In the genomic region with DNA sequence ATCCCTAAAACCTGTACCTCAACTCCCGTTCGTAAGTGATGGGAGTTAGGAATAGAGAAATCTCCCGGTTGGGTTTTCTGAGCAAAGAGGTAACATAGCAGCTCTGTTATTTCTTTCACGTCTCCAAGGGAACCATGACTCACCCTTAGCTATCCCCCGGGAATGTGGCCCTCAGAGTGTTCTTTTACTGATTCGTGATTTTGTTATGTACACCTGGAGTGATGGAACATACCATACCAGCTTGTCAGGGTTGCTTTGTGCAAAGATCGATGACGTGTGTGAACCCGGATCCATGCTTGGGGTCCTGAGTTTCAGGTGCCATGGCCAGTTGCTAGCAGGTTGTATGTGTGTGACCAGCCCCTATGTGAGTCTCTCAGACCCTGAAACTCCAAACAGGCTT, we compare ENCODE assay signal across 14 cellular contexts. TPM values are rescaled to one million over a fixed set of nuclear protein-coding genes. Genes with fewer than 3 reads are reported as not detected.
DNase-seq lines count a peak whose midpoint lies in the region; ATAC-seq, FAIRE-seq and TF ChIP-seq lines count a peak whose summit lies in the region.
"Had no signal": no experiment of that assay in that cellular context is flagged by ENCODE, and none has a peak within 500 bp of the region (broad histone marks: within the 10 kb centered on the region; RNA-seq: fewer than 3 reads in every experiment).

No MANE protein-coding gene starts in this region.

- DNase-seq in COLO829 (ENCODE audit: low spot score) = peak; percentile 76
- DNase-seq in IMR-90 = peak; percentile 89
- no peak for DNase-seq in K562 (ENCODE audit: extremely low read depth in 1 of 4, low spot score in 3 of 4)
- DNase-seq in keratinocyte (ENCODE audit: low read depth, low spot score) = peak; percentile 71
- no peak for DNase-seq in activated CD4-positive, alpha-beta T cell treated with anti-CD3 and anti-CD28 coated beads, Interleukin-2, amount 10 ng/mL, durations not matched to agents 7 days and 5 days
- DNase-seq in omental fat pad (ENCODE audit: low spot score) = no peak
- DNase-seq: activated T-cell treated with anti-CD3 and anti-CD28 coated beads, Interleukin-2, amount 50 U/mL, for 72 hours; NCI-H82; ovary; tibial artery had no signal

- peak overlapping the region; percentile 69 for H2AK5ac ChIP-seq in IMR-90 (ENCODE audit: low read depth, low read length)

- H3K9me3 ChIP-seq in IMR-90 (ENCODE audit: control insufficient read depth, insufficient read depth, low read length) (no peaks in the 10 kb centered on the region), K562 (replicated peaks; ENCODE audit: control insufficient read depth, insufficient read depth, low read depth, low read length) (no peaks in the 10 kb centered on the region), keratinocyte (ENCODE audit: control insufficient read depth, low read depth, low read length) (no peaks in the 10 kb centered on the region)
- H3K9me3 ChIP-seq: ovary, tibial artery had no signal

- H3K4me1 Mint-ChIP-seq in activated CD4-positive, alpha-beta T cell treated with anti-CD3 and anti-CD28 coated beads, Interleukin-2, amount 10 ng/mL, durations not matched to agents 7 days and 5 days = no peaks in the 10 kb centered on the region

- peaks cover 4% of the 10 kb centered on the region for H3K36me3 Mint-ChIP-seq in activated CD4-positive, alpha-beta T cell treated with anti-CD3 and anti-CD28 coated beads, Interleukin-2, amount 10 ng/mL, durations not matched to agents 7 days and 5 days (ENCODE audit: low read depth)

- no peaks in the 10 kb centered on the region for H3K9me1 ChIP-seq in IMR-90 (ENCODE audit: insufficient read depth, low read length)
- no peaks in the 10 kb centered on the region for H3K9me1 ChIP-seq in K562 (ENCODE audit: control insufficient read depth, insufficient read depth, low read length)
- no peaks in the 10 kb centered on the region for H3K9me1 ChIP-seq in keratinocyte (ENCODE audit: control insufficient read depth, extremely low read depth, insufficient read depth, low read length)

- H2BK5ac ChIP-seq in IMR-90 (ENCODE audit: low read depth, low read length, poor library complexity, severe bottlenecking) = peak overlapping the region; percentile 91

- peak overlapping the region; percentile 86 for H3K4ac ChIP-seq in IMR-90 (ENCODE audit: low read depth, low read length)

- H3K4me2 ChIP-seq in IMR-90 (ENCODE audit: low read depth, low read length) = no peak overlapping the region
- no peak overlapping the region for H3K4me2 ChIP-seq in K562 (ENCODE audit: insufficient read depth, low read length)
- H3K4me2 ChIP-seq in keratinocyte (ENCODE audit: control insufficient read depth, extremely low read depth, insufficient read depth, low read depth, low read length) = peak overlapping the region; percentile 62

- H3K27me3 ChIP-seq in IMR-90 (ENCODE audit: control insufficient read depth, insufficient read depth, low read length) (no peaks in the 10 kb centered on the region), K562 (ENCODE audit: control insufficient read depth in 2 of 2, insufficient read depth in 2 of 2, low read length in 2 of 2) (no peaks in the 10 kb centered on the region), keratinocyte (ENCODE audit: control insufficient read depth, extremely low read depth, insufficient read depth, low read length) (no peaks in the 10 kb centered on the region)
- H3K27me3 ChIP-seq: ovary, tibial artery had no signal

- ATAC-seq in IMR-90 (ENCODE audit: low read depth) (peak; percentile 83), K562 (no peak), HG03196 (IDR thresholded peaks at IDR 0.05; ENCODE audit: unreplicated experiment) (no peak), omental fat pad (ENCODE audit: low FRiP score) (no peak), HG03280 (IDR thresholded peaks at IDR 0.05; ENCODE audit: unreplicated experiment) (no peak)
- ATAC-seq: activated T-cell treated with anti-CD3 and anti-CD28 coated beads, Interleukin-2, amount 50 U/mL, for 72 hours had no signal

- H3K9ac ChIP-seq in IMR-90 (ENCODE audit: low read depth, low read length) = no peak overlapping the region
- no peak overlapping the region for H3K9ac ChIP-seq in K562 (ENCODE audit: insufficient read depth in 1 of 2, low read depth in 2 of 2, low read length in 2 of 2)
- H3K9ac ChIP-seq in keratinocyte (ENCODE audit: control insufficient read depth, extremely low read depth, insufficient read depth, low read length) = peak overlapping the region; percentile 62

- H4K8ac ChIP-seq in IMR-90 (ENCODE audit: low read depth in 2 of 2, low read length in 2 of 2) = peak overlapping the region in 1 of 2 experiments; percentile 87; a peak in 3 of 4 replicates

- TF ChIP-seq POLR2A in IMR-90 (IDR thresholded peaks at IDR 0.05; ENCODE audit: low read depth, low read length) (no peak), K562 (conservative IDR thresholded peaks at IDR 0.05) (no peak)

- dilution Hi-C loops in IMR-90 (cut with HindIII; ENCODE audit: low sequenced_read_pairs, unreplicated experiment) = no loop called here
- dilution Hi-C loops in keratinocyte (cut with MboI; ENCODE audit: extremely low pct_ligation_motif_present, low sequenced_read_pairs) = no loop called here

- 0 out of 2 replicates have a peak overlapping the region, but pooled peaks have one; percentile 14 for H3K14ac ChIP-seq in IMR-90 (replicated peaks; ENCODE audit: low read depth, low read length)

- FAIRE-seq in K562 (lab: Jason Lieb, UNC) (no peak), keratinocyte (lab: Jason Lieb, UNC) (peak; percentile 93)
- FAIRE-seq: islet of Langerhans had no signal

- H3K4me3 Mint-ChIP-seq in activated CD4-positive, alpha-beta T cell treated with anti-CD3 and anti-CD28 coated beads, Interleukin-2, amount 10 ng/mL, durations not matched to agents 7 days and 5 days = no peak overlapping the region
- H3K4me3 Mint-ChIP-seq: activated T-cell treated with anti-CD3 and anti-CD28 coated beads, Interleukin-2, amount 50 U/mL, for 72 hours; dendritic cell treated with granulocyte-macrophage colony-stimulating factor and Interleukin-4, amounts not matched to agents 40 ng/mL and 50 ng/mL, for 4 days had no signal

- H3K79me1 ChIP-seq in IMR-90 (ENCODE audit: low read depth in 1 of 2, low read length in 2 of 2) = no peaks in the 10 kb centered on the region

- H3K9me3 Mint-ChIP-seq in activated CD4-positive, alpha-beta T cell treated with anti-CD3 and anti-CD28 coated beads, Interleukin-2, amount 10 ng/mL, durations not matched to agents 7 days and 5 days = no peaks in the 10 kb centered on the region
- H3K9me3 Mint-ChIP-seq: activated T-cell treated with anti-CD3 and anti-CD28 coated beads, Interleukin-2, amount 50 U/mL, for 72 hours; dendritic cell treated with granulocyte-macrophage colony-stimulating factor and Interleukin-4, amounts not matched to agents 40 ng/mL and 50 ng/mL, for 4 days had no signal

- BruUV-seq in IMR-90 (replicated peaks; lab: Mats Ljungman, UMichigan) (no TSS peak), K562 (replicated peaks; lab: Mats Ljungman, UMichigan) (no TSS peak)

- in situ Hi-C loops in IMR-90 (cut with MboI; ENCODE audit: low sequenced_read_pairs) (no loop called here), K562 (cut with MboI) (loop anchor here (10.0 kb wide), 1 partner anchor 242 kb away; no protein-coding TSS in a partner anchor)

- peak overlapping the region; percentile 3; the same call in 1 of the 2 replicates for H4K5ac ChIP-seq in IMR-90 (ENCODE audit: low read depth, low read length)

- intact Hi-C loops in IMR-90 (cut with micrococcal nuclease) (no loop called here), K562 (cut with micrococcal nuclease) (no loop called here)

- TF ChIP-seq RAD21 in IMR-90 (IDR thresholded peaks at IDR 0.05; ENCODE audit: low read length) (no peak), K562 (CRISPR knock-in tag; conservative IDR thresholded peaks at IDR 0.05 in 1 of 2, IDR thresholded peaks at IDR 0.05 in 1 of 2) (no peak)

- H3K79me2 ChIP-seq in K562 (ENCODE audit: control insufficient read depth, insufficient read depth, low read length) = no peaks in the 10 kb centered on the region
- H3K79me2 ChIP-seq in keratinocyte (ENCODE audit: control insufficient read depth, insufficient read depth, low read length) = no peaks in the 10 kb centered on the region

- H3K4me3 ChIP-seq in IMR-90 (ENCODE audit: insufficient read depth, low read depth, low read length) = no peak overlapping the region
- H3K4me3 ChIP-seq in K562 = no peak overlapping the region
- H3K4me3 ChIP-seq in keratinocyte (ENCODE audit: control insufficient read depth in 2 of 3, extremely low read depth in 1 of 3, insufficient read depth in 2 of 3, low read depth in 1 of 3, low read length in 3 of 3) = peak overlapping the region in 1 of 3 experiments; percentile 25
- H3K4me3 ChIP-seq: ovary, tibial artery had no signal

- POLR2A ChIA-PET in IMR-90 (lab: Charles Lee; ENCODE audit: unreplicated experiment) = no interaction called here
- POLR2A ChIA-PET in K562 (lab: Yijun Ruan, JAX) = interaction anchor here (1.3 kb wide), 1 partner anchor 29 kb away, joined by 5 read pairs; no protein-coding TSS in a partner anchor
- POLR2A ChIA-PET in activated CD4-positive, alpha-beta T cell treated with anti-CD3 and anti-CD28 coated beads, Interleukin-2, amount 10 ng/mL, durations not matched to agents 7 days and 5 days (lab: Charles Lee) = no interaction called here

- CTCF ChIA-PET in IMR-90 (lab: Yijun Ruan, JAX) = no interaction called here
- CTCF ChIA-PET in K562 (lab: Yijun Ruan, JAX; ENCODE audit: low intra/inter-chr PET ratio) = no interaction called here
- CTCF ChIA-PET in activated CD4-positive, alpha-beta T cell treated with anti-CD3 and anti-CD28 coated beads, Interleukin-2, amount 10 ng/mL, durations not matched to agents 7 days and 5 days (lab: Charles Lee) = interaction anchor here (0.6 kb wide), 1 partner anchor 79 kb away, joined by 3 read pairs; no protein-coding TSS in a partner anchor

- no peak for TF ChIP-seq EP300 in K562 (IDR thresholded peaks at IDR 0.05; ENCODE audit: low read length)

- H4K20me1 ChIP-seq in IMR-90 (ENCODE audit: insufficient read depth, low read length) = no peaks in the 10 kb centered on the region
- H4K20me1 ChIP-seq in K562 (replicated peaks; ENCODE audit: control insufficient read depth, insufficient read depth, low read length) = no peaks in the 10 kb centered on the region
- H4K20me1 ChIP-seq in keratinocyte (ENCODE audit: control insufficient read depth, extremely low read depth, insufficient read depth, low read length) = no peaks in the 10 kb centered on the region

- TF ChIP-seq CTCF in IMR-90 (conservative IDR thresholded peaks at IDR 0.05; ENCODE audit: low read depth, low read length) = no peak
- TF ChIP-seq CTCF in K562 (IDR thresholded peaks at IDR 0.05 in 2 of 3, conservative IDR thresholded peaks at IDR 0.05 in 1 of 3; ENCODE audit: insufficient read depth in 2 of 3, low read depth in 1 of 3, low read length in 3 of 3) = no peak
- no peak for TF ChIP-seq CTCF in keratinocyte (optimal IDR thresholded peaks at IDR 0.05 in 1 of 3, IDR thresholded peaks at IDR 0.05 in 1 of 3, conservative IDR thresholded peaks at IDR 0.05 in 1 of 3; ENCODE audit: extremely low read depth in 1 of 3, insufficient read depth in 2 of 3, low read length in 3 of 3)
- no peak for TF ChIP-seq CTCF in omental fat pad (IDR thresholded peaks at IDR 0.05)

- H2BK120ac ChIP-seq in IMR-90 (ENCODE audit: low read depth, low read length) = peak overlapping the region; percentile 71

- peak overlapping the region; percentile 49; the same call in 1 of the 2 replicates for H3K18ac ChIP-seq in IMR-90 (ENCODE audit: low read depth, low read length)

- no peak overlapping the region for H3K27ac Mint-ChIP-seq in activated CD4-positive, alpha-beta T cell treated with anti-CD3 and anti-CD28 coated beads, Interleukin-2, amount 10 ng/mL, durations not matched to agents 7 days and 5 days
- H3K27ac Mint-ChIP-seq: activated T-cell treated with anti-CD3 and anti-CD28 coated beads, Interleukin-2, amount 50 U/mL, for 72 hours; dendritic cell treated with granulocyte-macrophage colony-stimulating factor and Interleukin-4, amounts not matched to agents 40 ng/mL and 50 ng/mL, for 4 days had no signal

- peak overlapping the region; percentile 71; the same call in 2 of the 3 replicates for H2BK15ac ChIP-seq in IMR-90 (ENCODE audit: low read depth, low read length)

- H3K36me3 ChIP-seq in IMR-90 (ENCODE audit: control insufficient read depth, insufficient read depth, low read length) (no peaks in the 10 kb centered on the region), K562 (ENCODE audit: control insufficient read depth, insufficient read depth, low read length) (0 out of 3 replicates have a peak, but pooled peaks cover 2% of the 10 kb centered on the region), keratinocyte (ENCODE audit: control insufficient read depth in 2 of 2, extremely low read depth in 1 of 2, insufficient read depth in 2 of 2, low read length in 2 of 2) (no peaks in the 10 kb centered on the region)
- H3K36me3 ChIP-seq: ovary, tibial artery had no signal

- no CpG with 5 or more reads among the region's 9 CpGs for WGBS in IMR-90 (ENCODE audit: extremely low coverage in 2 of 2, insufficient read length in 1 of 2), 2 experiments
- 81% methylated on average over 9 of the region's 9 CpGs for WGBS in K562 (ENCODE audit: insufficient coverage, low coverage, missing lambda C conversion rate)

- H2AFZ ChIP-seq in IMR-90 (replicated peaks; ENCODE audit: low read length, poor library complexity) = peak overlapping the region; percentile 62
- H2AFZ ChIP-seq in K562 (ENCODE audit: low read depth, low read length) = no peak overlapping the region
- H2AFZ ChIP-seq in keratinocyte (ENCODE audit: control insufficient read depth, low read length) = peak overlapping the region; percentile 43

- peak overlapping the region; percentile 16; the same call in 1 of the 2 replicates for H3K56ac ChIP-seq in IMR-90 (ENCODE audit: extremely low read depth, insufficient read depth, low read length)

- H4K91ac ChIP-seq in IMR-90 (ENCODE audit: insufficient read depth, low read depth, low read length) = peak overlapping the region; percentile 80

- peak overlapping the region; percentile 65 for H3K27ac ChIP-seq in IMR-90 (ENCODE audit: insufficient read depth, low read length)
- no peak overlapping the region for H3K27ac ChIP-seq in K562 (ENCODE audit: extremely low read depth, low read depth, low read length)
- peak overlapping the region; percentile 96 for H3K27ac ChIP-seq in keratinocyte (ENCODE audit: control insufficient read depth, insufficient read depth, low read length)
- H3K27ac ChIP-seq: ovary, tibial artery had no signal

- H3K27me3 Mint-ChIP-seq in activated CD4-positive, alpha-beta T cell treated with anti-CD3 and anti-CD28 coated beads, Interleukin-2, amount 10 ng/mL, durations not matched to agents 7 days and 5 days = no peaks in the 10 kb centered on the region
- H3K27me3 Mint-ChIP-seq: dendritic cell treated with granulocyte-macrophage colony-stimulating factor and Interleukin-4, amounts not matched to agents 40 ng/mL and 50 ng/mL, for 4 days had no signal

- H2BK20ac ChIP-seq in IMR-90 (ENCODE audit: low read depth, low read length) = peak overlapping the region; percentile 78; the same call in 1 of the 2 replicates

- H3K4me1 ChIP-seq in IMR-90 (ENCODE audit: control insufficient read depth, insufficient read depth, low read length) = peaks cover 8% of the 10 kb centered on the region; the same call in 1 of the 2 replicates
- H3K4me1 ChIP-seq in K562 (replicated peaks in 1 of 2; ENCODE audit: control insufficient read depth in 2 of 2, insufficient read depth in 2 of 2, low read length in 2 of 2) = no peaks in the 10 kb centered on the region
- peaks cover 18% of the 10 kb centered on the region for H3K4me1 ChIP-seq in keratinocyte (ENCODE audit: control insufficient read depth, extremely low read depth, insufficient read depth, low read length)
- H3K4me1 ChIP-seq: tibial artery had no signal

- no peak overlapping the region for H3K23ac ChIP-seq in IMR-90 (ENCODE audit: low read depth, low read length)

- H2AK9ac ChIP-seq in IMR-90 (replicated peaks; ENCODE audit: low read depth, low read length, poor library complexity) = peak overlapping the region; percentile 69

RNA-seq across cellular contexts. Expression of a gene that starts 52.6 kb away (rescaled TPM):
- total RNA-seq in IMR-90 (2012; rRNA removed) (7.0 and 15.6 TPM in 2 replicates), K562 (2014; rRNA removed) (24.4 and 28.6 TPM in 2 replicates), K562 (2014; rRNA removed; fragmentation: Illumina TruSeq; extraction: Trizol) (56.4 and 64.8 TPM in 2 replicates), K562 (2015; rRNA removed; fragmentation: Illumina TruSeq; extraction: Trizol) (39.3 and 39.5 TPM in 2 replicates), K562 (2021) (96.8 and 98.0 TPM in 2 replicates), omental fat pad (10 to 100 TPM in 2 of 4 donors, 1 to 10 TPM in 2; 6.9 to 21.7 (median 10.6) TPM)
- polyA plus RNA-seq in IMR-90 (2012; rRNA removed) (26.9 and 30.3 TPM in 2 replicates), K562 (2011; rRNA removed) (71.5 and 104 TPM in 2 replicates), K562 (2014; fragmentation: Illumina TruSeq; extraction: Trizol) (154 and 158 TPM in 2 replicates), K562 (2014; fragmentation: Nextera tagmentation; extraction: Ambion mirVana) (100 to 1,000 TPM; 120 to 121 TPM), K562 (2014; rRNA removed) (100 and 106 TPM in 2 replicates), keratinocyte (15.7 to 48.1 TPM (median 41.9 TPM) in 3 replicates)
- polyA plus RNA-seq in IMR-90 (2012; cell fraction: cytosol; rRNA removed) = 6.1 and 8.6 TPM in 2 replicates
- polyA plus RNA-seq in IMR-90 (2012; cell fraction: nucleus; rRNA removed; ENCODE audit: low replicate concordance) = 2.9 and 7.4 TPM in 2 replicates
- 17.7 and 28.9 TPM in 2 replicates for total RNA-seq in K562 (2011; cell fraction: chromatin; rRNA removed; ENCODE audit: low replicate concordance)
- 7.0 and 9.9 TPM in 2 replicates for total RNA-seq in K562 (2011; cell fraction: nucleolus; rRNA removed)
- total RNA-seq in K562 (2011; cell fraction: nucleoplasm; rRNA removed) = 23.0 and 26.9 TPM in 2 replicates
- polyA plus RNA-seq in K562 (2011; cell fraction: cytosol; rRNA removed) = 18.6 and 32.6 TPM in 2 replicates
- 13.9 and 21.7 TPM in 2 replicates for polyA plus RNA-seq in K562 (2011; cell fraction: nucleus; rRNA removed)
- 75.7 and 109 TPM in 2 replicates for polyA plus RNA-seq in K562 (2012)
- polyA minus RNA-seq in K562 (2011; rRNA and poly(A)+ RNA removed) = 74.2 and 78.3 TPM in 2 replicates
- 36.2 and 39.2 TPM in 2 replicates for polyA minus RNA-seq in K562 (2011; cell fraction: cytosol; rRNA and poly(A)+ RNA removed)
- 6.2 and 10.9 TPM in 2 replicates for polyA minus RNA-seq in K562 (2011; cell fraction: nucleus; rRNA and poly(A)+ RNA removed)
- polyA plus RNA-seq in keratinocyte (2011; ENCODE audit: low read depth) = 26.9 TPM
- polyA plus RNA-seq in keratinocyte (2011; cell fraction: cytosol; rRNA removed) = 24.5 and 40.9 TPM in 2 replicates
- 14.6 and 18.7 TPM in 2 replicates for polyA plus RNA-seq in keratinocyte (2011; cell fraction: nucleus; rRNA removed)
- 22.4 and 41.7 TPM in 2 replicates for polyA plus RNA-seq in keratinocyte (2012; ENCODE audit: low replicate concordance)
- 2.9 to 30.1 TPM (median 3.6 TPM) in 3 replicates for polyA minus RNA-seq in keratinocyte
- polyA minus RNA-seq in keratinocyte (2011; cell fraction: cytosol; rRNA and poly(A)+ RNA removed) = 12.9 TPM
- polyA minus RNA-seq in keratinocyte (2011; cell fraction: nucleus; rRNA and poly(A)+ RNA removed) = 2.6 and 9.1 TPM in 2 replicates
- total RNA-seq in activated CD4-positive, alpha-beta T cell treated with anti-CD3 and anti-CD28 coated beads, Interleukin-2, amount 10 ng/mL, durations not matched to agents 7 days and 5 days = 10 to 100 TPM; 77.4 to 77.8 TPM

Comparison
In these comparisons a context has a peak if more than half of its experiments do, and no peak if none do; other contexts are left out.
1. DNase-seq: peak in COLO829 (single experiment), IMR-90 (single experiment) and keratinocyte (single experiment); none in K562 (0 of 4), activated CD4-positive, alpha-beta T cell treated with anti-CD3 and anti-CD28 coated beads, Interleukin-2, amount 10 ng/mL, durations not matched to agents 7 days and 5 days (single experiment) and omental fat pad (single experiment).